In genomic region chr1:110086959-110087358, GRCh38 we compare ENCODE assay signal across 26 cellular contexts. TPM values are rescaled to one million over a fixed set of nuclear protein-coding genes. Genes with fewer than 3 reads are reported as not detected.
A peak's percentile ranks its signal among the peaks of the same experiment; 100 is the strongest.
DNase-seq lines count a peak whose midpoint lies in the region; ATAC-seq and TF ChIP-seq lines count a peak whose summit lies in the region.
"Had no signal": no experiment of that assay in that cellular context is flagged by ENCODE, and none has a peak within 500 bp of the region (broad histone marks: within the 10 kb centered on the region; RNA-seq: fewer than 3 reads in every experiment).

No MANE protein-coding gene starts in this region.

- H3K27ac ChIP-seq in body of pancreas (peak overlapping the region in 2 of 4 donors; percentile 39 to 48), upper lobe of right lung (no peak overlapping the region), tibial nerve (no peak overlapping the region), right cardiac atrium (ENCODE audit: low read length) (no peak overlapping the region)
- H3K27ac ChIP-seq: 22Rv1, HL-60 had no signal

- TF ChIP-seq CTCF in body of pancreas (IDR thresholded peaks at IDR 0.05) = no peak
- TF ChIP-seq CTCF in upper lobe of right lung (IDR thresholded peaks at IDR 0.05) = no peak
- TF ChIP-seq CTCF in tibial nerve (IDR thresholded peaks at IDR 0.05) = no peak

- H3K4me3 ChIP-seq in body of pancreas (no peak overlapping the region), upper lobe of right lung (no peak overlapping the region), tibial nerve (no peak overlapping the region), right cardiac atrium (ENCODE audit: low read length) (no peak overlapping the region)

- H3K9me3 ChIP-seq in body of pancreas (no peaks in the 10 kb centered on the region), upper lobe of right lung (no peaks in the 10 kb centered on the region), tibial nerve (no peaks in the 10 kb centered on the region), right cardiac atrium (ENCODE audit: control insufficient read depth, low read length) (no peaks in the 10 kb centered on the region)

- CTCF ChIA-PET in activated CD4-positive, alpha-beta T cell treated with anti-CD3 and anti-CD28 coated beads, Interleukin-2, amount 10 ng/mL, durations not matched to agents 7 days and 5 days (lab: Charles Lee) = interaction anchor here (6.7 kb wide), 1 partner anchor 17 kb away, joined by 68 read pairs; no protein-coding TSS in a partner anchor

- no peaks in the 10 kb centered on the region for H3K36me3 Mint-ChIP-seq in activated CD4-positive, alpha-beta T cell treated with anti-CD3 and anti-CD28 coated beads, Interleukin-2, amount 10 ng/mL, durations not matched to agents 7 days and 5 days (ENCODE audit: low read depth)
- H3K36me3 Mint-ChIP-seq: CD8-positive, alpha-beta T cell had no signal

- H3K4me3 Mint-ChIP-seq in activated CD4-positive, alpha-beta T cell treated with anti-CD3 and anti-CD28 coated beads, Interleukin-2, amount 10 ng/mL, durations not matched to agents 7 days and 5 days = no peak overlapping the region
- H3K4me3 Mint-ChIP-seq: CD8-positive, alpha-beta T cell had no signal

- H3K9me3 Mint-ChIP-seq in activated CD4-positive, alpha-beta T cell treated with anti-CD3 and anti-CD28 coated beads, Interleukin-2, amount 10 ng/mL, durations not matched to agents 7 days and 5 days = no peaks in the 10 kb centered on the region
- H3K9me3 Mint-ChIP-seq: CD8-positive, alpha-beta T cell had no signal

- TF ChIP-seq POLR2A in body of pancreas (IDR thresholded peaks at IDR 0.05) = no peak
- no peak for TF ChIP-seq POLR2A in tibial nerve (IDR thresholded peaks at IDR 0.05)

- POLR2A ChIA-PET in activated CD4-positive, alpha-beta T cell treated with anti-CD3 and anti-CD28 coated beads, Interleukin-2, amount 10 ng/mL, durations not matched to agents 7 days and 5 days (lab: Charles Lee) = no interaction called here

- H3K27me3 Mint-ChIP-seq in activated CD4-positive, alpha-beta T cell treated with anti-CD3 and anti-CD28 coated beads, Interleukin-2, amount 10 ng/mL, durations not matched to agents 7 days and 5 days = peaks cover 60% of the 10 kb centered on the region

- H3K4me1 ChIP-seq in body of pancreas (peaks cover 16% of the 10 kb centered on the region), upper lobe of right lung (peaks cover 10% of the 10 kb centered on the region), tibial nerve (peaks cover 0 to 13% (median 5%) of the 10 kb centered on the region in 4 donors), right cardiac atrium (ENCODE audit: control insufficient read depth, insufficient read depth, low read length) (no peaks in the 10 kb centered on the region)

- intact Hi-C loops in body of pancreas (cut with DNase I) (no loop called here), upper lobe of right lung (cut with DNase I) (no loop called here), right cardiac atrium (cut with DNase I) (no loop called here)

- peak overlapping the region; percentile 6 for H3K27ac Mint-ChIP-seq in activated CD4-positive, alpha-beta T cell treated with anti-CD3 and anti-CD28 coated beads, Interleukin-2, amount 10 ng/mL, durations not matched to agents 7 days and 5 days
- H3K27ac Mint-ChIP-seq: CD8-positive, alpha-beta T cell had no signal

- no peak for DNase-seq in activated CD4-positive, alpha-beta T cell treated with anti-CD3 and anti-CD28 coated beads, Interleukin-2, amount 10 ng/mL, durations not matched to agents 7 days and 5 days
- no peak for DNase-seq in activated CD4-positive, alpha-beta T cell treated with anti-CD3 and anti-CD28 coated beads for 48 hours
- DNase-seq in NCI-H226 = peak; percentile 58
- peak in 3 of 4 donors; percentile 28 to 37 (median 31) for DNase-seq in body of pancreas
- no peak for DNase-seq in upper lobe of right lung
- no peak for DNase-seq in tibial nerve (ENCODE audit: low spot score in 2 of 2)
- DNase-seq in right cardiac atrium = no peak
- no peak for DNase-seq in pons (ENCODE audit: low spot score)
- DNase-seq: AML-193; C1 segment of cervical spinal cord; Calu3; CD8-positive, alpha-beta T cell; DMS153; GDM1; KG1; NCI-H1694 treated with DMSO at 0.1 percent for 48 hours; NCI-H2081 treated with DMSO at 0.1 percent for 48 hours; NCI-H2171 treated with DMSO at 0.1 percent for 48 hours; NCI-H446; NCI-H526; RPMI8226; SHP77 had no signal

- H3K36me3 ChIP-seq in body of pancreas (replicated peaks in 1 of 2; ENCODE audit: insufficient read depth in 1 of 2, low read depth in 2 of 2) = no peaks in the 10 kb centered on the region
- no peaks in the 10 kb centered on the region for H3K36me3 ChIP-seq in upper lobe of right lung
- no peaks in the 10 kb centered on the region for H3K36me3 ChIP-seq in tibial nerve

- H3K4me1 Mint-ChIP-seq in activated CD4-positive, alpha-beta T cell treated with anti-CD3 and anti-CD28 coated beads, Interleukin-2, amount 10 ng/mL, durations not matched to agents 7 days and 5 days = peaks cover 10% of the 10 kb centered on the region

- no peaks in the 10 kb centered on the region for H3K27me3 ChIP-seq in body of pancreas
- H3K27me3 ChIP-seq in upper lobe of right lung = no peaks in the 10 kb centered on the region
- peaks cover 0 to 17% of the 10 kb centered on the region in 2 donors for H3K27me3 ChIP-seq in tibial nerve
- H3K27me3 ChIP-seq in right cardiac atrium (ENCODE audit: control insufficient read depth, insufficient read depth) = no peaks in the 10 kb centered on the region

- TF ChIP-seq EP300 in tibial nerve (IDR thresholded peaks at IDR 0.05) = no peak

- ATAC-seq in body of pancreas (peak; percentile 47), upper lobe of right lung (peak; percentile 18), right cardiac atrium (no peak)
- ATAC-seq: CD8-positive, alpha-beta T cell had no signal

- 46 to 53% methylated on average over 4 of the region's 4 CpGs for WGBS in body of pancreas, 2 donors
- 77 to 81% methylated on average over 4 of the region's 4 CpGs for WGBS in tibial nerve, 2 donors
- 71% methylated on average over 4 of the region's 4 CpGs for WGBS in right cardiac atrium

RNA-seq across cellular contexts. Expression of gene ALX3, which starts 16.5 kb away (rescaled TPM):
- not detected for total RNA-seq in activated CD4-positive, alpha-beta T cell treated with anti-CD3 and anti-CD28 coated beads, Interleukin-2, amount 10 ng/mL, durations not matched to agents 7 days and 5 days
- total RNA-seq in body of pancreas (not detected), upper lobe of right lung (not detected), tibial nerve (not detected), right cardiac atrium (not detected)
- polyA plus RNA-seq in right cardiac atrium = 0.07 TPM
- total RNA-seq: Calu3; CD8-positive, alpha-beta T cell; H4; HT1080 had no signal

RNA-seq across cellular contexts. Expression of gene UBL4B, which starts 25.3 kb away (rescaled TPM):
- total RNA-seq in activated CD4-positive, alpha-beta T cell treated with anti-CD3 and anti-CD28 coated beads, Interleukin-2, amount 10 ng/mL, durations not matched to agents 7 days and 5 days = not detected
- total RNA-seq in body of pancreas = not detected
- total RNA-seq in upper lobe of right lung = not detected
- total RNA-seq in tibial nerve = under 1 TPM in 1 of 4 donors, not detected in 3; 0.42 TPM
- not detected for total RNA-seq in right cardiac atrium
- not detected for polyA plus RNA-seq in right cardiac atrium
- total RNA-seq: Calu3; CD8-positive, alpha-beta T cell; H4; HT1080 had no signal

RNA-seq across cellular contexts. Expression of gene STRIP1, which starts 52.5 kb away (rescaled TPM):
- total RNA-seq in activated CD4-positive, alpha-beta T cell treated with anti-CD3 and anti-CD28 coated beads, Interleukin-2, amount 10 ng/mL, durations not matched to agents 7 days and 5 days = 10 to 100 TPM; 33.4 to 35.9 TPM
- total RNA-seq in body of pancreas (10 to 100 TPM; 22.7 to 24.1 TPM), upper lobe of right lung (35.6 TPM), tibial nerve (10 to 100 TPM; 37.7 to 43.5 (median 39.7) TPM), right cardiac atrium (10 to 100 TPM; 17.9 to 20.5 (median 18.8) TPM)
- polyA plus RNA-seq in right cardiac atrium = 10.8 TPM

Comparison
In these comparisons a context has a peak if more than half of its experiments do, and no peak if none do; other contexts are left out.
1. DNase-seq: peak in NCI-H226 (single experiment) and body of pancreas (3 of 4); none in activated CD4-positive, alpha-beta T cell treated with anti-CD3 and anti-CD28 coated beads, Interleukin-2, amount 10 ng/mL, durations not matched to agents 7 days and 5 days (single experiment), activated CD4-positive, alpha-beta T cell treated with anti-CD3 and anti-CD28 coated beads for 48 hours (single experiment), upper lobe of right lung (single experiment), tibial nerve (0 of 2), right cardiac atrium (0 of 3) and pons (single experiment).
2. ATAC-seq: peak in body of pancreas (single experiment) and upper lobe of right lung (single experiment); none in right cardiac atrium (0 of 2).